ENCODE assay signal across 1 cellular context in genomic region chr10:61900829-61901783, GRCh38.
TF ChIP-seq lines count a peak whose summit lies in the region.

Gene ARID5B, plus strand, starts transcription at chr10:61901699. Its CDS starts 11 bp downstream, at chr10:61901710.

TF ChIP-seq in GM23338, 12 proteins besides CTCF, POLR2A, EP300 and RAD21:
- TF ChIP-seq EZH2 (IDR thresholded peaks at IDR 0.05; ENCODE audit: low read depth, unreplicated experiment) (peak; percentile 15), EZH2phosphoT487 (IDR thresholded peaks at IDR 0.05; ENCODE audit: unreplicated experiment) (no peak), ZNF331 (CRISPR knock-in tag; IDR thresholded peaks at IDR 0.05; ENCODE audit: low read depth) (no peak)
